8 cellular contexts compared by ENCODE assay signal in genomic region chr1:26529655-26530539, GRCh38. TPM values are rescaled to one million over a fixed set of nuclear protein-coding genes. Genes with fewer than 3 reads are reported as not detected.
DNase-seq lines count a peak whose midpoint lies in the region; ATAC-seq and TF ChIP-seq lines count a peak whose summit lies in the region.

Gene RPS6KA1 (plus strand): TSS chr1:26529761. CDS start chr1:26529921, 160 bp downstream.

- TF ChIP-seq CTCF in progenitor cell of endocrine pancreas (IDR thresholded peaks at IDR 0.05; ENCODE audit: unreplicated experiment): no peak

- DNase-seq in GDM1 (lab: John Stamatoyannopoulos, UW): peak; percentile 50
- peak; percentile 41 to 44 for DNase-seq in Kasumi-1 (lab: John Stamatoyannopoulos, UW)
- DNase-seq in T follicular helper cell (ENCODE audit: low read depth): peak; percentile 41
- peak; percentile 29 for DNase-seq in amniotic stem cell (lab: John Stamatoyannopoulos, UW)
- peak; percentile 78 for DNase-seq in left ventricle myocardium superior
- peak; percentile 66 for DNase-seq in progenitor cell of endocrine pancreas (ENCODE audit: low spot score, unreplicated experiment)

- peak within 1 kb of the TSS; percentile 81 for H3K4me3 Mint-ChIP-seq in progenitor cell of endocrine pancreas (ENCODE audit: low read depth)

- H3K36me3 Mint-ChIP-seq in progenitor cell of endocrine pancreas (ENCODE audit: insufficient read depth): no peaks in the 10 kb centered on the region

- intact Hi-C loops in left ventricle myocardium superior (cut with micrococcal nuclease): no loop called here

- H3K9me3 Mint-ChIP-seq in progenitor cell of endocrine pancreas (ENCODE audit: low read depth): no peaks in the 10 kb centered on the region

- ATAC-seq in GM21825 (IDR thresholded peaks at IDR 0.05; ENCODE audit: unreplicated experiment) (peak; percentile 68), left ventricle myocardium superior (peak; percentile 85), GM18870 (IDR thresholded peaks at IDR 0.05; ENCODE audit: unreplicated experiment) (no peak)

- peak within 1 kb of the TSS; percentile 94 for H3K27ac Mint-ChIP-seq in progenitor cell of endocrine pancreas

- peaks cover 15% of the 10 kb centered on the region for H3K4me1 Mint-ChIP-seq in progenitor cell of endocrine pancreas (ENCODE audit: low read depth)

- peaks cover 4% of the 10 kb centered on the region for H3K27me3 Mint-ChIP-seq in progenitor cell of endocrine pancreas

RNA-seq across cellular contexts. Expression of gene RPS6KA1, which starts in this region (rescaled TPM):
- total RNA-seq in left ventricle myocardium superior: 4.6 TPM
- total RNA-seq in progenitor cell of endocrine pancreas: 26.7 and 29.6 TPM in 2 replicates
